2 cellular contexts compared by ENCODE assay signal in the genomic region with DNA sequence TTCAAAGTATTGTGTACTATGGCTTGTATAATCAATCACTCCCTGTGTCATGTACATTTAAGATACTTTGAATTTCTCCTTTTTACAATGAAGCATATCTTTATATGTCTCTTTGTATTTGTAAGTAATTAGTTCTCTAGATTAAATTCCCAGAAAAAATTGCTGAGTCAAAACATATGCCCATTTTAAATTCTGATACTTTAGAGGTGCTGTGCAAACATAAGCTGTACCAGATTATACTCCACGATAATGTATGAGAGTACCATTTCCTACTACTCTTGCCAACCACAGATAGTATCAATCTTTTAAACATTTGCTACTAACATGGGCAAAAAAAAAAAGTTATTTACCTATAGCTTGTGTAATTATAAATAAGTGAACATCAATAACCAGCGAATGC.
TF ChIP-seq lines count a peak whose summit lies in the region.

No MANE protein-coding gene starts in this region.

TF ChIP-seq in HepG2, 621 proteins besides CTCF, POLR2A, EP300 and RAD21:
- no peak for TF ChIP-seq TOE1 (CRISPR knock-in tag; IDR thresholded peaks at IDR 0.05)
- peak in 1 of 2 experiments; percentile 45; a peak in 1 of 4 replicates for TF ChIP-seq MAFK (conservative IDR thresholded peaks at IDR 0.05 in 1 of 2, IDR thresholded peaks at IDR 0.05 in 1 of 2; ENCODE audit: low read length in 2 of 2)
- TF ChIP-seq SKI (IDR thresholded peaks at IDR 0.05; ENCODE audit: partially characterized antibody) = no peak
- TF ChIP-seq GTF2F1 (IDR thresholded peaks at IDR 0.05; ENCODE audit: low read length) = no peak
- no peak for TF ChIP-seq ZNF83 (CRISPR knock-in tag; IDR thresholded peaks at IDR 0.05; ENCODE audit: borderline replicate concordance)
- TF ChIP-seq MAFF (IDR thresholded peaks at IDR 0.05; ENCODE audit: low read depth, low read length) = 0 out of 2 replicates have a peak, but pooled peaks have one; percentile 1
- TF ChIP-seq ZNF296 (CRISPR knock-in tag; conservative IDR thresholded peaks at IDR 0.05) = no peak

TF ChIP-seq in K562, 482 proteins besides CTCF, POLR2A, EP300 and RAD21:
- no peak for TF ChIP-seq ZNF551 (CRISPR knock-in tag; IDR thresholded peaks at IDR 0.05)
- TF ChIP-seq ZNF23 (CRISPR knock-in tag; IDR thresholded peaks at IDR 0.05) = no peak
- peak; percentile 54; the same call in 1 of the 2 replicates for TF ChIP-seq MAFK (IDR thresholded peaks at IDR 0.05; ENCODE audit: low read length)
- TF ChIP-seq ZKSCAN1 (IDR thresholded peaks at IDR 0.05; ENCODE audit: low read depth, low read length) = no peak
- peak; percentile 66 for TF ChIP-seq MAFG (tag; conservative IDR thresholded peaks at IDR 0.05)
- TF ChIP-seq ETV5 (CRISPR knock-in tag; IDR thresholded peaks at IDR 0.05; ENCODE audit: low read depth) = no peak
- peak; percentile 92 for TF ChIP-seq ZNF316 (IDR thresholded peaks at IDR 0.05)
- TF ChIP-seq ZNF239 (CRISPR knock-in tag; IDR thresholded peaks at IDR 0.05) = no peak
- no peak for TF ChIP-seq CBX8 (IDR thresholded peaks at IDR 0.05; ENCODE audit: borderline replicate concordance, extremely low read depth, low read depth, low read length, poor library complexity, severe bottlenecking)
- TF ChIP-seq, protein P1, sequence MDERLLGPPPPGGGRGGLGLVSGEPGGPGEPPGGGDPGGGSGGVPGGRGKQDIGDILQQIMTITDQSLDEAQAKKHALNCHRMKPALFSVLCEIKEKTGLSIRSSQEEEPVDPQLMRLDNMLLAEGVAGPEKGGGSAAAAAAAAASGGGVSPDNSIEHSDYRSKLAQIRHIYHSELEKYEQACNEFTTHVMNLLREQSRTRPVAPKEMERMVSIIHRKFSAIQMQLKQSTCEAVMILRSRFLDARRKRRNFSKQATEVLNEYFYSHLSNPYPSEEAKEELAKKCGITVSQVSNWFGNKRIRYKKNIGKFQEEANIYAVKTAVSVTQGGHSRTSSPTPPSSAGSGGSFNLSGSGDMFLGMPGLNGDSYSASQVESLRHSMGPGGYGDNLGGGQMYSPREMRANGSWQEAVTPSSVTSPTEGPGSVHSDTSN (CRISPR knock-in tag; IDR thresholded peaks at IDR 0.05; ENCODE audit: low read depth) = no peak
- TF ChIP-seq, protein P1 (tag; conservative IDR thresholded peaks at IDR 0.05; ENCODE audit: low read depth) = 0 out of 2 replicates have a peak, but pooled peaks have one; percentile 22
- TF ChIP-seq C11orf30 (IDR thresholded peaks at IDR 0.05; ENCODE audit: low read depth) = peak; percentile 85
- TF ChIP-seq LCOR (CRISPR knock-in tag; IDR thresholded peaks at IDR 0.05) = no peak
- TF ChIP-seq ZNF165 (CRISPR knock-in tag; IDR thresholded peaks at IDR 0.05; ENCODE audit: borderline replicate concordance) = no peak
- TF ChIP-seq EHMT2 (IDR thresholded peaks at IDR 0.05) = no peak
- TF ChIP-seq MAFF (IDR thresholded peaks at IDR 0.05; ENCODE audit: low read length) = peak; percentile 67; the same call in 1 of the 2 replicates
TF ChIP-seq in K562: peak in this region for 6.
